ENCODE assay signal across 12 cellular contexts in genomic region chr16:56277040-56277439, GRCh38.
DNase-seq lines count a peak whose midpoint lies in the region; ATAC-seq and TF ChIP-seq lines count a peak whose summit lies in the region.
"Had no signal": no experiment of that assay in that cellular context is flagged by ENCODE, and none has a peak within 500 bp of the region (broad histone marks: within the 10 kb centered on the region; RNA-seq: fewer than 3 reads in every experiment).

No MANE protein-coding gene starts in this region.

- H3K27ac Mint-ChIP-seq in type B pancreatic cell = no peak overlapping the region
- H3K27ac Mint-ChIP-seq in activated T-helper 17 cell treated with anti-CD3 and anti-CD28 coated beads, Interleukin-2, amount 50 U/mL, for 72 hours = no peak overlapping the region

- H3K4me3 Mint-ChIP-seq in type B pancreatic cell = no peak overlapping the region
- no peak overlapping the region for H3K4me3 Mint-ChIP-seq in activated T-helper 17 cell treated with anti-CD3 and anti-CD28 coated beads, Interleukin-2, amount 50 U/mL, for 72 hours
- H3K4me3 Mint-ChIP-seq: T-helper 17 cell had no signal

- no peaks in the 10 kb centered on the region for H3K9me3 ChIP-seq in cardiac muscle cell (ENCODE audit: low read depth)

- peaks cover 17% of the 10 kb centered on the region for H3K4me1 ChIP-seq in cardiac muscle cell (ENCODE audit: low read depth)

- H3K4me3 ChIP-seq in cardiac muscle cell (no peak overlapping the region), fibroblast of villous mesenchyme (ENCODE audit: low read depth, low read length) (no peak overlapping the region)
- H3K4me3 ChIP-seq: BLaER1 treated with 17β-estradiol and CSF1 and Interleukin-3, amounts not matched to agents 10 nM and 100 nM; skin epidermis had no signal

- H3K36me3 ChIP-seq in cardiac muscle cell = no peaks in the 10 kb centered on the region
- H3K36me3 ChIP-seq: BLaER1 treated with 17β-estradiol and CSF1 and Interleukin-3, amounts not matched to agents 10 nM and 100 nM had no signal

- in situ Hi-C loops in SK-MEL-5 (cut with HindIII; ENCODE audit: low pct_unique_long_range_greater_than_20kb, low sequenced_read_pairs) = no loop called here

- intact Hi-C loops in Right ventricle myocardium superior (cut with DNase I) = no loop called here

- H3K27ac ChIP-seq in cardiac muscle cell = no peak overlapping the region
- H3K27ac ChIP-seq: BLaER1 treated with 17β-estradiol and CSF1 and Interleukin-3, amounts not matched to agents 10 nM and 100 nM; skin epidermis had no signal

- H3K27me3 ChIP-seq in cardiac muscle cell = no peaks in the 10 kb centered on the region
- H3K27me3 ChIP-seq: BLaER1 treated with 17β-estradiol and CSF1 and Interleukin-3, amounts not matched to agents 10 nM and 100 nM had no signal

- no peak for ATAC-seq in Right ventricle myocardium superior (ENCODE audit: poor library complexity)
- ATAC-seq in activated T-helper 17 cell treated with anti-CD3 and anti-CD28 coated beads, Interleukin-2, amount 50 U/mL, for 72 hours (replicated peaks) = no peak
- ATAC-seq: T-helper 17 cell had no signal

- no peaks in the 10 kb centered on the region for H3K36me3 Mint-ChIP-seq in type B pancreatic cell
- no peaks in the 10 kb centered on the region for H3K36me3 Mint-ChIP-seq in activated T-helper 17 cell treated with anti-CD3 and anti-CD28 coated beads, Interleukin-2, amount 50 U/mL, for 72 hours (ENCODE audit: low read depth)

- peak in 1 of 2 donors; percentile 42 for DNase-seq in cardiac muscle cell (ENCODE audit: low read depth in 1 of 2, low spot score in 1 of 2)
- no peak for DNase-seq in Right ventricle myocardium superior
- peak; percentile 45 for DNase-seq in SK-MEL-5 (ENCODE audit: low read depth, low spot score)
- no peak for DNase-seq in fibroblast of villous mesenchyme (ENCODE audit: low read depth)
- no peak for DNase-seq in type B pancreatic cell (ENCODE audit: extremely low spot score, unreplicated experiment)
- DNase-seq in AG08396 (ENCODE audit: low spot score) = no peak
- DNase-seq in DMS53 (lab: John Stamatoyannopoulos, UW) = no peak
- DNase-seq: NCI-H526, T-helper 17 cell had no signal

- H3K4me1 Mint-ChIP-seq in type B pancreatic cell (ENCODE audit: unreplicated experiment) = peaks cover 13% of the 10 kb centered on the region
- peaks cover 23% of the 10 kb centered on the region for H3K4me1 Mint-ChIP-seq in activated T-helper 17 cell treated with anti-CD3 and anti-CD28 coated beads, Interleukin-2, amount 50 U/mL, for 72 hours

- no peaks in the 10 kb centered on the region for H3K27me3 Mint-ChIP-seq in type B pancreatic cell
- H3K27me3 Mint-ChIP-seq in activated T-helper 17 cell treated with anti-CD3 and anti-CD28 coated beads, Interleukin-2, amount 50 U/mL, for 72 hours = no peaks in the 10 kb centered on the region
- H3K27me3 Mint-ChIP-seq: T-helper 17 cell had no signal

- H3K9me3 Mint-ChIP-seq in type B pancreatic cell = peaks cover 6% of the 10 kb centered on the region
- H3K9me3 Mint-ChIP-seq in activated T-helper 17 cell treated with anti-CD3 and anti-CD28 coated beads, Interleukin-2, amount 50 U/mL, for 72 hours = no peaks in the 10 kb centered on the region

- peak; percentile 21 for TF ChIP-seq CTCF in cardiac muscle cell (IDR thresholded peaks at IDR 0.05; ENCODE audit: low read depth, low read length)
- TF ChIP-seq CTCF in fibroblast of villous mesenchyme (IDR thresholded peaks at IDR 0.05; ENCODE audit: insufficient read depth, low read depth, low read length) = peak; percentile 36
- TF ChIP-seq CTCF in type B pancreatic cell (conservative IDR thresholded peaks at IDR 0.05) = peak; percentile 67
